In genomic region chr12:53178803-53179202, GRCh38 we compare ENCODE assay signal across 10 cellular contexts. TPM values are rescaled to one million over a fixed set of nuclear protein-coding genes. Genes with fewer than 3 reads are reported as not detected.
DNase-seq lines count a peak whose midpoint lies in the region; ATAC-seq and TF ChIP-seq lines count a peak whose summit lies in the region.
"Not testable (repeated sequence)": the region's sequence is repeated elsewhere in the genome, so short reads cannot be mapped to it uniquely, and the experiment has no call there.
"Had no signal": no experiment of that assay in that cellular context is flagged by ENCODE, and none has a peak within 500 bp of the region (broad histone marks: within the 10 kb centered on the region; RNA-seq: fewer than 3 reads in every experiment).

No MANE protein-coding gene starts in this region.

- peaks cover 17% of the 10 kb centered on the region for H3K36me3 ChIP-seq in CD4-positive, alpha-beta memory T cell (ENCODE audit: insufficient read depth, low read length)
- peaks cover 16% of the 10 kb centered on the region for H3K36me3 ChIP-seq in PC-3 (ENCODE audit: low read depth, low read length)
- H3K36me3 ChIP-seq in naive thymus-derived CD4-positive, alpha-beta T cell (ENCODE audit: control insufficient read depth in 2 of 3, insufficient read depth in 3 of 3, low read length in 3 of 3) = peaks cover 5 to 21% (median 7%) of the 10 kb centered on the region in 3 experiments

- ATAC-seq in PC-3; activated CD4-positive, alpha-beta T cell treated with anti-CD3 and anti-CD28 coated beads for 36 hours; activated T-cell treated with anti-CD3 and anti-CD28 coated beads, Interleukin-2, amount 50 U/mL, for 4 hours; activated naive CD8-positive, alpha-beta T cell treated with anti-CD3 and anti-CD28 coated beads, Interleukin-2, amount 50 U/mL, for 24 hours; naive thymus-derived CD4-positive, alpha-beta T cell; stimulated activated memory B cell treated with anti-CD40 and anti-IgM and Interleukin-4, amounts not matched to agents 10 μg/mL and 1 μg/mL and 100 μg/mL, for 72 hours: not testable (repeated sequence)

- not testable (repeated sequence) for DNase-seq in CD4-positive, alpha-beta memory T cell; PC-3; activated CD4-positive, alpha-beta T cell treated with anti-CD3 and anti-CD28 coated beads for 36 hours; activated T-cell treated with anti-CD3 and anti-CD28 coated beads, Interleukin-2, amount 50 U/mL, for 4 hours; activated naive CD8-positive, alpha-beta T cell treated with anti-CD3 and anti-CD28 coated beads, Interleukin-2, amount 50 U/mL, for 24 hours; glutamatergic neuron; naive thymus-derived CD4-positive, alpha-beta T cell

- H3K36me3 Mint-ChIP-seq in CD4-positive, alpha-beta memory T cell = peaks cover 6 to 27% of the 10 kb centered on the region in 2 donors
- peaks cover 21% of the 10 kb centered on the region for H3K36me3 Mint-ChIP-seq in activated CD4-positive, alpha-beta T cell treated with anti-CD3 and anti-CD28 coated beads for 36 hours (ENCODE audit: low read depth)
- H3K36me3 Mint-ChIP-seq in activated T-cell treated with anti-CD3 and anti-CD28 coated beads, Interleukin-2, amount 50 U/mL, for 4 hours (ENCODE audit: insufficient read depth) = peaks cover 15% of the 10 kb centered on the region
- H3K36me3 Mint-ChIP-seq in activated naive CD8-positive, alpha-beta T cell treated with anti-CD3 and anti-CD28 coated beads, Interleukin-2, amount 50 U/mL, for 24 hours (ENCODE audit: low read depth) = peaks cover 16% of the 10 kb centered on the region
- not testable (repeated sequence) for H3K36me3 Mint-ChIP-seq in glutamatergic neuron (ENCODE audit: unreplicated experiment)
- H3K36me3 Mint-ChIP-seq in naive thymus-derived CD4-positive, alpha-beta T cell = peaks cover 3 to 21% (median 16%) of the 10 kb centered on the region in 5 donors
- H3K36me3 Mint-ChIP-seq in stimulated activated memory B cell treated with anti-CD40 and anti-IgM and Interleukin-4, amounts not matched to agents 10 μg/mL and 1 μg/mL and 100 μg/mL, for 72 hours = peaks cover 24% of the 10 kb centered on the region

- not testable (repeated sequence) for H4K20me1 ChIP-seq in PC-3 (ENCODE audit: low read length)

- not testable (repeated sequence) for TF ChIP-seq CTCF in PC-3 (conservative IDR thresholded peaks at IDR 0.05; ENCODE audit: low read depth, low read length); glutamatergic neuron (IDR thresholded peaks at IDR 0.05; ENCODE audit: partially characterized antibody, unreplicated experiment)

- not testable (repeated sequence) for H3K4me3 ChIP-seq in CD4-positive, alpha-beta memory T cell (ENCODE audit: low read length in 2 of 2); PC-3 (ENCODE audit: low read length); naive thymus-derived CD4-positive, alpha-beta T cell (ENCODE audit: low read length)

- peak overlapping the region in 6 of 7 donors; percentile 72 to 98 (median 97) for H3K27ac Mint-ChIP-seq in CD4-positive, alpha-beta memory T cell
- peak overlapping the region; percentile 98 for H3K27ac Mint-ChIP-seq in activated CD4-positive, alpha-beta T cell treated with anti-CD3 and anti-CD28 coated beads for 36 hours
- H3K27ac Mint-ChIP-seq in activated naive CD8-positive, alpha-beta T cell treated with anti-CD3 and anti-CD28 coated beads, Interleukin-2, amount 50 U/mL, for 24 hours = peak overlapping the region; percentile 89
- H3K27ac Mint-ChIP-seq in glutamatergic neuron (ENCODE audit: unreplicated experiment) = peak overlapping the region; percentile 12
- H3K27ac Mint-ChIP-seq in naive thymus-derived CD4-positive, alpha-beta T cell = peak overlapping the region; percentile 46 to 98 (median 97)
- peak overlapping the region; percentile 85 for H3K27ac Mint-ChIP-seq in stimulated activated memory B cell treated with anti-CD40 and anti-IgM and Interleukin-4, amounts not matched to agents 10 μg/mL and 1 μg/mL and 100 μg/mL, for 72 hours

- H3K27ac ChIP-seq in CD4-positive, alpha-beta memory T cell (ENCODE audit: low read depth, low read length) = peak overlapping the region; percentile 89
- H3K27ac ChIP-seq in PC-3 (ENCODE audit: low read length) = not testable (repeated sequence)
- H3K27ac ChIP-seq in naive thymus-derived CD4-positive, alpha-beta T cell (ENCODE audit: low read depth, low read length) = peak overlapping the region; percentile 92

- CTCF ChIA-PET in CD4-positive, alpha-beta memory T cell (lab: Charles Lee; ENCODE audit: partially characterized antibody) = interaction anchor here (0.6 to 4.3 kb wide), 2 partner anchors 20 to 37 kb away, joined by 3 to 51 read pairs; no protein-coding TSS in a partner anchor
- CTCF ChIA-PET in PC-3 (lab: Charles Lee) = not testable (repeated sequence)
- CTCF ChIA-PET in activated CD4-positive, alpha-beta T cell treated with anti-CD3 and anti-CD28 coated beads for 36 hours (lab: Charles Lee) = interaction anchor here (0.6 to 3.8 kb wide), 4 partner anchors 19 to 76 kb away, joined by 3 to 18 read pairs (median 3); no protein-coding TSS in a partner anchor
- CTCF ChIA-PET in naive thymus-derived CD4-positive, alpha-beta T cell (lab: Charles Lee) = interaction anchor here (0.6 kb wide), 1 partner anchor 1127 kb away, joined by 3 read pairs; no protein-coding TSS in a partner anchor

- H3K9me3 ChIP-seq in CD4-positive, alpha-beta memory T cell (ENCODE audit: control insufficient read depth in 1 of 2, low read length in 2 of 2); PC-3 (ENCODE audit: low read length); naive thymus-derived CD4-positive, alpha-beta T cell (ENCODE audit: control insufficient read depth in 2 of 3, low read length in 3 of 3): not testable (repeated sequence)

- POLR2A ChIA-PET in CD4-positive, alpha-beta memory T cell (lab: Charles Lee; ENCODE audit: partially characterized antibody) = interaction anchor here (1.2 to 17.3 kb wide), 5 partner anchors 24 to 322 kb away, joined by 3 to 463 read pairs (median 25); partner anchors contain the start of genes ITGB7, PFDN5 and TARBP2
- POLR2A ChIA-PET in PC-3 (lab: Charles Lee; ENCODE audit: unreplicated experiment); activated CD4-positive, alpha-beta T cell treated with anti-CD3 and anti-CD28 coated beads for 36 hours (lab: Charles Lee): not testable (repeated sequence)
- POLR2A ChIA-PET in naive thymus-derived CD4-positive, alpha-beta T cell (lab: Charles Lee) = interaction anchor here (0.7 to 4.7 kb wide), 5 partner anchors 9 to 284 kb away, joined by 3 to 63 read pairs (median 3); partner anchors contain the start of gene PFDN5

- H3K27me3 ChIP-seq in CD4-positive, alpha-beta memory T cell (ENCODE audit: insufficient read depth, low read length); PC-3 (ENCODE audit: low read length); naive thymus-derived CD4-positive, alpha-beta T cell (ENCODE audit: control insufficient read depth in 2 of 2, insufficient read depth in 2 of 2, low read length in 2 of 2): not testable (repeated sequence)

- H3K9me2 ChIP-seq in PC-3 (replicated peaks; ENCODE audit: low read length) = not testable (repeated sequence)

- H3K4me1 Mint-ChIP-seq in CD4-positive, alpha-beta memory T cell = peaks cover 26 to 46% (median 38%) of the 10 kb centered on the region in 4 donors
- H3K4me1 Mint-ChIP-seq in activated CD4-positive, alpha-beta T cell treated with anti-CD3 and anti-CD28 coated beads for 36 hours = peaks cover 47% of the 10 kb centered on the region
- H3K4me1 Mint-ChIP-seq in activated T-cell treated with anti-CD3 and anti-CD28 coated beads, Interleukin-2, amount 50 U/mL, for 4 hours (ENCODE audit: low read depth) = peaks cover 39% of the 10 kb centered on the region
- H3K4me1 Mint-ChIP-seq in activated naive CD8-positive, alpha-beta T cell treated with anti-CD3 and anti-CD28 coated beads, Interleukin-2, amount 50 U/mL, for 24 hours = peaks cover 42% of the 10 kb centered on the region
- H3K4me1 Mint-ChIP-seq in glutamatergic neuron (ENCODE audit: low read depth, unreplicated experiment) = peaks cover 19% of the 10 kb centered on the region
- peaks cover 35 to 48% (median 41%) of the 10 kb centered on the region in 7 donors for H3K4me1 Mint-ChIP-seq in naive thymus-derived CD4-positive, alpha-beta T cell
- peaks cover 52% of the 10 kb centered on the region for H3K4me1 Mint-ChIP-seq in stimulated activated memory B cell treated with anti-CD40 and anti-IgM and Interleukin-4, amounts not matched to agents 10 μg/mL and 1 μg/mL and 100 μg/mL, for 72 hours

- peaks cover 38% of the 10 kb centered on the region for H3K79me2 ChIP-seq in PC-3 (ENCODE audit: low read length)

- BruUV-seq in PC-3 (replicated peaks; lab: Mats Ljungman, UMichigan) = not testable (repeated sequence)

- intact Hi-C loops in CD4-positive, alpha-beta memory T cell (cut with micrococcal nuclease); activated CD4-positive, alpha-beta T cell treated with anti-CD3 and anti-CD28 coated beads for 36 hours (cut with DNase I, micrococcal nuclease); naive thymus-derived CD4-positive, alpha-beta T cell (cut with micrococcal nuclease): not testable (repeated sequence)
- intact Hi-C loops in PC-3 (cut with micrococcal nuclease) = loop anchor here (10.0 kb wide), 1 partner anchor 114 kb away; no protein-coding TSS in a partner anchor

- H3F3A ChIP-seq in PC-3 (ENCODE audit: low read length, unreplicated experiment) = peaks cover 12% of the 10 kb centered on the region

- not testable (repeated sequence) for H3K27me3 Mint-ChIP-seq in CD4-positive, alpha-beta memory T cell; activated CD4-positive, alpha-beta T cell treated with anti-CD3 and anti-CD28 coated beads for 36 hours; activated T-cell treated with anti-CD3 and anti-CD28 coated beads, Interleukin-2, amount 50 U/mL, for 4 hours (ENCODE audit: low read depth); activated naive CD8-positive, alpha-beta T cell treated with anti-CD3 and anti-CD28 coated beads, Interleukin-2, amount 50 U/mL, for 24 hours; naive thymus-derived CD4-positive, alpha-beta T cell; stimulated activated memory B cell treated with anti-CD40 and anti-IgM and Interleukin-4, amounts not matched to agents 10 μg/mL and 1 μg/mL and 100 μg/mL, for 72 hours
- peaks cover 11% of the 10 kb centered on the region for H3K27me3 Mint-ChIP-seq in glutamatergic neuron (ENCODE audit: unreplicated experiment)

- H3K9me3 Mint-ChIP-seq in CD4-positive, alpha-beta memory T cell; activated CD4-positive, alpha-beta T cell treated with anti-CD3 and anti-CD28 coated beads for 36 hours (ENCODE audit: low read depth); activated T-cell treated with anti-CD3 and anti-CD28 coated beads, Interleukin-2, amount 50 U/mL, for 4 hours; activated naive CD8-positive, alpha-beta T cell treated with anti-CD3 and anti-CD28 coated beads, Interleukin-2, amount 50 U/mL, for 24 hours; naive thymus-derived CD4-positive, alpha-beta T cell; stimulated activated memory B cell treated with anti-CD40 and anti-IgM and Interleukin-4, amounts not matched to agents 10 μg/mL and 1 μg/mL and 100 μg/mL, for 72 hours: not testable (repeated sequence)
- peaks cover 12% of the 10 kb centered on the region for H3K9me3 Mint-ChIP-seq in glutamatergic neuron (ENCODE audit: unreplicated experiment)

- peak overlapping the region in 3 of 8 donors; percentile 34 to 96 (median 89) for H3K4me3 Mint-ChIP-seq in CD4-positive, alpha-beta memory T cell
- peak overlapping the region; percentile 98 for H3K4me3 Mint-ChIP-seq in activated CD4-positive, alpha-beta T cell treated with anti-CD3 and anti-CD28 coated beads for 36 hours
- H3K4me3 Mint-ChIP-seq in activated T-cell treated with anti-CD3 and anti-CD28 coated beads, Interleukin-2, amount 50 U/mL, for 4 hours = peak overlapping the region; percentile 89
- peak overlapping the region; percentile 87 for H3K4me3 Mint-ChIP-seq in activated naive CD8-positive, alpha-beta T cell treated with anti-CD3 and anti-CD28 coated beads, Interleukin-2, amount 50 U/mL, for 24 hours
- not testable (repeated sequence) for H3K4me3 Mint-ChIP-seq in glutamatergic neuron (ENCODE audit: unreplicated experiment); stimulated activated memory B cell treated with anti-CD40 and anti-IgM and Interleukin-4, amounts not matched to agents 10 μg/mL and 1 μg/mL and 100 μg/mL, for 72 hours
- H3K4me3 Mint-ChIP-seq in naive thymus-derived CD4-positive, alpha-beta T cell = peak overlapping the region in 8 of 10 donors; percentile 34 to 94 (median 90)

- not testable (repeated sequence) for H2AFZ ChIP-seq in PC-3 (ENCODE audit: low read length)

- H3K9ac ChIP-seq in PC-3 (ENCODE audit: low read length) = not testable (repeated sequence)

- H3K4me2 ChIP-seq in PC-3 (ENCODE audit: low read length) = 0 out of 2 replicates have a peak overlapping the region, but pooled peaks have one; percentile 89

- H3K4me1 ChIP-seq in CD4-positive, alpha-beta memory T cell (ENCODE audit: insufficient read depth, low read length) = peaks cover 40% of the 10 kb centered on the region
- peaks cover 47% of the 10 kb centered on the region for H3K4me1 ChIP-seq in PC-3 (ENCODE audit: insufficient read depth, low read length)
- H3K4me1 ChIP-seq in naive thymus-derived CD4-positive, alpha-beta T cell (ENCODE audit: control insufficient read depth in 2 of 2, insufficient read depth in 2 of 2, low read length in 2 of 2) = peaks cover 30 to 35% of the 10 kb centered on the region in 2 donors

RNA-seq across cellular contexts. Expression of gene ZNF740, which starts 1.7 kb away (rescaled TPM):
- total RNA-seq in CD4-positive, alpha-beta memory T cell = 100 to 1,000 TPM; 109 to 113 TPM
- polyA plus RNA-seq in CD4-positive, alpha-beta memory T cell = 1 to 10 TPM in 1 of 2 donors, under 1 TPM in 1; 0.90 to 3.5 TPM
- 12.3 and 12.8 TPM in 2 replicates for total RNA-seq in PC-3 (2014; rRNA removed)
- 10 to 100 TPM; 34.9 to 40.2 TPM for total RNA-seq in activated CD4-positive, alpha-beta T cell treated with anti-CD3 and anti-CD28 coated beads for 36 hours
- total RNA-seq in activated T-cell treated with anti-CD3 and anti-CD28 coated beads, Interleukin-2, amount 50 U/mL, for 4 hours = 10 to 100 TPM; 29.7 to 41.5 (median 36.6) TPM
- total RNA-seq in glutamatergic neuron (ENCODE audit: unreplicated experiment) = 38.2 TPM
- total RNA-seq in naive thymus-derived CD4-positive, alpha-beta T cell = 100 to 1,000 TPM in 2 of 5 experiments, 10 to 100 TPM in 3; 37.2 to 135 (median 49.5) TPM
- 1 to 10 TPM; 3.6 to 3.8 TPM for polyA plus RNA-seq in naive thymus-derived CD4-positive, alpha-beta T cell

RNA-seq across cellular contexts. Expression of gene CSAD, which starts 1.9 kb away (rescaled TPM):
- total RNA-seq in CD4-positive, alpha-beta memory T cell = 10 to 100 TPM; 62.5 to 64.2 TPM
- 1 to 10 TPM; 1.1 to 2.9 TPM for polyA plus RNA-seq in CD4-positive, alpha-beta memory T cell
- total RNA-seq in PC-3 (2014; rRNA removed) = 21.5 and 23.8 TPM in 2 replicates
- total RNA-seq in activated CD4-positive, alpha-beta T cell treated with anti-CD3 and anti-CD28 coated beads for 36 hours = 10 to 100 TPM; 20.0 to 23.1 TPM
- total RNA-seq in activated T-cell treated with anti-CD3 and anti-CD28 coated beads, Interleukin-2, amount 50 U/mL, for 4 hours = 10 to 100 TPM in 1 of 3 donors, 1 to 10 TPM in 2; 8.0 to 10.6 (median 9.3) TPM
- total RNA-seq in glutamatergic neuron (ENCODE audit: unreplicated experiment) = 34.5 TPM
- 10 to 100 TPM; 34.1 to 76.3 (median 69.1) TPM for total RNA-seq in naive thymus-derived CD4-positive, alpha-beta T cell
- polyA plus RNA-seq in naive thymus-derived CD4-positive, alpha-beta T cell = 1 to 10 TPM; 1.3 to 2.1 TPM

RNA-seq across cellular contexts. Expression of gene ITGB7, which starts 28.2 kb away (rescaled TPM):
- total RNA-seq in CD4-positive, alpha-beta memory T cell = 100 to 1,000 TPM; 382 to 397 TPM
- polyA plus RNA-seq in CD4-positive, alpha-beta memory T cell = 100 to 1,000 TPM; 271 to 374 TPM
- total RNA-seq in PC-3 (2014; rRNA removed) = 1.9 and 3.4 TPM in 2 replicates
- total RNA-seq in activated CD4-positive, alpha-beta T cell treated with anti-CD3 and anti-CD28 coated beads for 36 hours = 10 to 100 TPM; 73.0 to 77.6 TPM
- 100 to 1,000 TPM in 2 of 3 donors, 10 to 100 TPM in 1; 82.1 to 140 (median 124) TPM for total RNA-seq in activated T-cell treated with anti-CD3 and anti-CD28 coated beads, Interleukin-2, amount 50 U/mL, for 4 hours
- not detected for total RNA-seq in glutamatergic neuron (ENCODE audit: unreplicated experiment)
- 100 to 1,000 TPM; 208 to 760 (median 408) TPM for total RNA-seq in naive thymus-derived CD4-positive, alpha-beta T cell
- 100 to 1,000 TPM; 191 to 205 TPM for polyA plus RNA-seq in naive thymus-derived CD4-positive, alpha-beta T cell
- total RNA-seq: frontal cortex had no signal
- polyA plus RNA-seq: smooth muscle cell had no signal

RNA-seq across cellular contexts. Expression of gene RARG, which starts 53.2 kb away (rescaled TPM):
- 10 to 100 TPM; 84.7 to 86.0 TPM for total RNA-seq in CD4-positive, alpha-beta memory T cell
- polyA plus RNA-seq in CD4-positive, alpha-beta memory T cell = 10 to 100 TPM; 13.2 to 25.1 TPM
- total RNA-seq in PC-3 (2014; rRNA removed) (62.0 and 73.5 TPM in 2 replicates), glutamatergic neuron (ENCODE audit: unreplicated experiment) (0.27 TPM)
- 10 to 100 TPM; 20.0 to 21.6 TPM for total RNA-seq in activated CD4-positive, alpha-beta T cell treated with anti-CD3 and anti-CD28 coated beads for 36 hours
- total RNA-seq in activated T-cell treated with anti-CD3 and anti-CD28 coated beads, Interleukin-2, amount 50 U/mL, for 4 hours = 10 to 100 TPM; 34.4 to 38.4 (median 38.0) TPM
- 10 to 100 TPM; 22.4 to 73.1 (median 57.4) TPM for total RNA-seq in naive thymus-derived CD4-positive, alpha-beta T cell
- 10 to 100 TPM in 1 of 2 donors, 1 to 10 TPM in 1; 6.4 to 17.2 TPM for polyA plus RNA-seq in naive thymus-derived CD4-positive, alpha-beta T cell

Comparison
In these comparisons a context has a peak if more than half of its experiments do, and no peak if none do; other contexts are left out.
1. H3K27ac Mint-ChIP-seq: peak in every context shown above with its lines; median percentile 98 in activated CD4-positive, alpha-beta T cell treated with anti-CD3 and anti-CD28 coated beads for 36 hours; 97 in CD4-positive, alpha-beta memory T cell; 97 in naive thymus-derived CD4-positive, alpha-beta T cell; 89 in activated naive CD8-positive, alpha-beta T cell treated with anti-CD3 and anti-CD28 coated beads, Interleukin-2, amount 50 U/mL, for 24 hours; 85 in stimulated activated memory B cell treated with anti-CD40 and anti-IgM and Interleukin-4, amounts not matched to agents 10 μg/mL and 1 μg/mL and 100 μg/mL, for 72 hours; 12 in glutamatergic neuron.
2. RNA of gene ITGB7, which starts 28.2 kb away (total RNA-seq): 208 to 760 TPM in naive thymus-derived CD4-positive, alpha-beta T cell, 382 to 397 TPM in CD4-positive, alpha-beta memory T cell, 82.1 to 140 TPM in activated T-cell treated with anti-CD3 and anti-CD28 coated beads, Interleukin-2, amount 50 U/mL, for 4 hours and 73.0 to 77.6 TPM in activated CD4-positive, alpha-beta T cell treated with anti-CD3 and anti-CD28 coated beads for 36 hours; 1.9 to 3.4 TPM in PC-3 and not detected in glutamatergic neuron (single experiment); every median in the first group is over 10 times any median in the second.